Comparison of ENCODE assay signal across 2 cellular contexts in genomic region chr19:2213799-2214198, GRCh38.
TF ChIP-seq lines count a peak whose summit lies in the region.

No MANE protein-coding gene starts in this region.

TF ChIP-seq in K562, 482 proteins besides CTCF, POLR2A, EP300 and RAD21:
- no peak for TF ChIP-seq HMG20B (CRISPR knock-in tag; IDR thresholded peaks at IDR 0.05)
- TF ChIP-seq ELF1 (tag; IDR thresholded peaks at IDR 0.05) = no peak
- no peak for TF ChIP-seq ELF2 (CRISPR knock-in tag; IDR thresholded peaks at IDR 0.05)
- no peak for TF ChIP-seq MAFF (IDR thresholded peaks at IDR 0.05; ENCODE audit: low read length)
- TF ChIP-seq ZBTB33 (CRISPR knock-in tag; IDR thresholded peaks at IDR 0.05) = peak; percentile 78
- no peak for TF ChIP-seq MEIS2 (IDR thresholded peaks at IDR 0.05; ENCODE audit: partially characterized antibody)
- TF ChIP-seq ZNF354B (CRISPR knock-in tag; IDR thresholded peaks at IDR 0.05) = no peak
- no peak for TF ChIP-seq HMBOX1 (IDR thresholded peaks at IDR 0.05)
- no peak for TF ChIP-seq GABPB2 (CRISPR knock-in tag; conservative IDR thresholded peaks at IDR 0.05)
- peak; percentile 14; the same call in 1 of the 2 replicates for TF ChIP-seq POLR2AphosphoS5 (IDR thresholded peaks at IDR 0.05; ENCODE audit: control insufficient read depth, insufficient read depth, low read depth, low read length)
- no peak for TF ChIP-seq ZNF212 (CRISPR knock-in tag; IDR thresholded peaks at IDR 0.05)
- peak; percentile 6; the same call in 1 of the 2 replicates for TF ChIP-seq ZFX (CRISPR knock-in tag; IDR thresholded peaks at IDR 0.05)
- no peak for TF ChIP-seq ZNF436 (CRISPR knock-in tag; IDR thresholded peaks at IDR 0.05)
- no peak for TF ChIP-seq ZNF592 (IDR thresholded peaks at IDR 0.05)
- no peak for TF ChIP-seq MTA1 (IDR thresholded peaks at IDR 0.05; ENCODE audit: borderline replicate concordance)
- TF ChIP-seq TAL1 (IDR thresholded peaks at IDR 0.05) = no peak
- no peak for TF ChIP-seq HSF4 (CRISPR knock-in tag; IDR thresholded peaks at IDR 0.05; ENCODE audit: borderline replicate concordance)
- TF ChIP-seq ZNF197 (CRISPR knock-in tag; IDR thresholded peaks at IDR 0.05; ENCODE audit: low read depth) = no peak

TF ChIP-seq in GM23338, 12 proteins besides CTCF, POLR2A, EP300 and RAD21:
- TF ChIP-seq STAT1 (IDR thresholded peaks at IDR 0.05; ENCODE audit: unreplicated experiment) (no peak), EZH2phosphoT487 (IDR thresholded peaks at IDR 0.05; ENCODE audit: unreplicated experiment) (no peak), POLR2AphosphoS5 (IDR thresholded peaks at IDR 0.05; ENCODE audit: low read depth) (no peak), ZNF331 (CRISPR knock-in tag; IDR thresholded peaks at IDR 0.05; ENCODE audit: low read depth) (no peak), CREB1 (CRISPR knock-in tag; IDR thresholded peaks at IDR 0.05; ENCODE audit: low read depth) (no peak), JUNB (IDR thresholded peaks at IDR 0.05; ENCODE audit: unreplicated experiment) (no peak), ETS1 (IDR thresholded peaks at IDR 0.05) (no peak)
TF ChIP-seq in GM23338: peak in this region for 0.
